ENCODE assay signal across 8 cellular contexts in the genomic region with DNA sequence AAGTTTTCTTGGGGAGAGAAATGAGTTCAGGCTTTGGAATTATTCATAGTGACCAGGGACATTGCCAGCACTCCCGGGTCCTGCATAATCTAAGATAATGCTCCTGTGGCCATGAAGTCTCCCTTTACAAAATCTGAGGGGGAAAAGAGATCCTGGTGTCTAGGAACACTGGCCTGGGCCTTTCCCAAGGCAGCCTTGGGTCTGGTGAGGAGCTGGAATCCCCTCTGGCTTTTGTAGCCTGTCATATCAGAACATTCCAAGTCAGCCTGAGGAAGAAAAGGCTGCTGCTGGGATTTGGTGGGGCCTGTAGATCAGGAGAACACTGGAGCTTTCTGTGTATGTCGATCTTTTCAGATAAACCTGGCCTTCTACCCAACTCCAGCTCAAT.
A peak's percentile ranks its signal among the peaks of the same experiment; 100 is the strongest.
DNase-seq lines count a peak whose midpoint lies in the region; ATAC-seq and TF ChIP-seq lines count a peak whose summit lies in the region.

No MANE protein-coding gene starts in this region.

- TF ChIP-seq CTCF in KMS-11 (conservative IDR thresholded peaks at IDR 0.05; ENCODE audit: low read depth, low read length): no peak
- no peak for TF ChIP-seq CTCF in nephron (IDR thresholded peaks at IDR 0.05; ENCODE audit: unreplicated experiment in 3 of 3)

- H4K20me1 ChIP-seq in KMS-11 (ENCODE audit: insufficient read depth): peaks cover 8% of the 10 kb centered on the region; the same call in 1 of the 2 replicates

- H3K27me3 ChIP-seq in ACC112 (ENCODE audit: insufficient read depth, low read length): no peaks in the 10 kb centered on the region
- H3K27me3 ChIP-seq in KMS-11 (ENCODE audit: insufficient read depth, low read depth): no peaks in the 10 kb centered on the region

- peaks cover 15% of the 10 kb centered on the region for H3K36me3 Mint-ChIP-seq in central memory CD8-positive, alpha-beta T cell (ENCODE audit: insufficient read depth)
- no peaks in the 10 kb centered on the region for H3K36me3 Mint-ChIP-seq in nephron (ENCODE audit: low read depth)

- peak overlapping the region; percentile 94 for H3K27ac Mint-ChIP-seq in central memory CD8-positive, alpha-beta T cell (ENCODE audit: low read depth)
- H3K27ac Mint-ChIP-seq in nephron: peak overlapping the region; percentile 99 to 100 (median 100)

- no peaks in the 10 kb centered on the region for H3K27me3 Mint-ChIP-seq in central memory CD8-positive, alpha-beta T cell
- H3K27me3 Mint-ChIP-seq in nephron (ENCODE audit: low read depth): no peaks in the 10 kb centered on the region

- H2AFZ ChIP-seq in ACC112 (ENCODE audit: low read length, unreplicated experiment) (no peak overlapping the region), KMS-11 (ENCODE audit: low read depth) (no peak overlapping the region)

- peak overlapping the region; percentile 93; the same call in 1 of the 2 replicates for H3K9ac ChIP-seq in KMS-11

- H3K4me3 ChIP-seq in ACC112 (ENCODE audit: low read depth, low read length): peak overlapping the region; percentile 83
- H3K4me3 ChIP-seq in KMS-11 (IDR thresholded peaks at IDR 0.05; ENCODE audit: insufficient read depth, low read depth, low read length): no peak overlapping the region

- H3K4me1 ChIP-seq in ACC112 (ENCODE audit: control insufficient read depth, insufficient read depth, low read length, unreplicated experiment) (peaks cover 39% of the 10 kb centered on the region), KMS-11 (ENCODE audit: low read depth, poor library complexity, severe bottlenecking) (peaks cover 30% of the 10 kb centered on the region)

- no peak overlapping the region for H3K4me3 Mint-ChIP-seq in central memory CD8-positive, alpha-beta T cell
- H3K4me3 Mint-ChIP-seq in nephron: peak overlapping the region; percentile 83 to 93 (median 88)

- no peaks in the 10 kb centered on the region for H3K9me3 Mint-ChIP-seq in central memory CD8-positive, alpha-beta T cell
- H3K9me3 Mint-ChIP-seq in nephron: no peaks in the 10 kb centered on the region

- no peaks in the 10 kb centered on the region for H3K36me3 ChIP-seq in ACC112 (ENCODE audit: insufficient read depth, low read length)
- H3K36me3 ChIP-seq in KMS-11 (ENCODE audit: insufficient read depth): no peaks in the 10 kb centered on the region

- peaks cover 41% of the 10 kb centered on the region for H3K79me2 ChIP-seq in ACC112 (ENCODE audit: control insufficient read depth, insufficient read depth, low read length, unreplicated experiment)
- H3K79me2 ChIP-seq in KMS-11 (ENCODE audit: insufficient read depth, low read depth): peaks cover 23% of the 10 kb centered on the region

- ATAC-seq in central memory CD8-positive, alpha-beta T cell (replicated peaks; ENCODE audit: extremely low read depth, poor library complexity, severe bottlenecking): no peak
- ATAC-seq in HG03439 (IDR thresholded peaks at IDR 0.05; ENCODE audit: unreplicated experiment): no peak

- peak overlapping the region; percentile 89 for H3K4me2 ChIP-seq in KMS-11

- DNase-seq in central memory CD8-positive, alpha-beta T cell (ENCODE audit: low spot score in 2 of 2): no peak
- DNase-seq in NCI-H2171 treated with DMSO at 0.1 percent for 48 hours (lab: John Stamatoyannopoulos, UW): no peak
- DNase-seq in DMS79 (lab: John Stamatoyannopoulos, UW): no peak
- DNase-seq in NOMO-1 treated with DMSO at 0.1 percent for 48 hours (lab: John Stamatoyannopoulos, UW; ENCODE audit: unreplicated experiment): no peak

- H3K27ac ChIP-seq in ACC112 (ENCODE audit: low read depth, low read length): peak overlapping the region; percentile 91
- peak overlapping the region; percentile 80; the same call in 1 of the 2 replicates for H3K27ac ChIP-seq in KMS-11

- H3K4me1 Mint-ChIP-seq in central memory CD8-positive, alpha-beta T cell: peaks cover 32% of the 10 kb centered on the region
- H3K4me1 Mint-ChIP-seq in nephron: peaks cover 41% of the 10 kb centered on the region
